9 cellular contexts compared by ENCODE assay signal in the genomic region with DNA sequence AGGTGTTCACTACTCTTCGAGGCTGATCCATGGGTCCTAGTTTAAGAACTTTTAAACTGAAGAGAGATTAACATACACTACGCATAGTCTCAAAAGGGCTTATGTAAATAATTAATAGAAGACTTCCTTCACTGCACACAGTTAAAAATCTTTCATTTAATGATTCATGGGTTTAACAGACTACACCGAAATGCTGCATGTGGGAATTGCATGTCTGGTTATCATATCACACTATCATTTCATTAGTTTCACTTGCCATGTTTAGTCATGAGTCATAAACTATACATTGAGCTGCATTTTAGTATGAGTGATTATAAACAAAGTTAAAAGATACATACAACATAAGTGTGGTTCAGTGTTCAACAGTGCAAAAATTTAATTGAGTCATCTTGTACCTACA. TPM values are rescaled to one million over a fixed set of nuclear protein-coding genes. Genes with fewer than 3 reads are reported as not detected.
DNase-seq lines count a peak whose midpoint lies in the region; ATAC-seq and TF ChIP-seq lines count a peak whose summit lies in the region.
"Had no signal": no experiment of that assay in that cellular context is flagged by ENCODE, and none has a peak within 500 bp of the region (broad histone marks: within the 10 kb centered on the region; RNA-seq: fewer than 3 reads in every experiment).

No MANE protein-coding gene starts in this region.

- H3K27me3 ChIP-seq in CD4-positive, alpha-beta T cell (ENCODE audit: control insufficient read depth, insufficient read depth, low read length): no peaks in the 10 kb centered on the region

- CTCF ChIA-PET in CD4-positive, alpha-beta T cell (lab: Charles Lee): interaction anchor here (0.6 to 1.0 kb wide), 3 partner anchors 25 to 62 kb away, joined by 3 to 4 read pairs (median 3); no protein-coding TSS in a partner anchor

- H3K9me3 Mint-ChIP-seq in chondrocyte (ENCODE audit: low read depth): no peaks in the 10 kb centered on the region
- no peaks in the 10 kb centered on the region for H3K9me3 Mint-ChIP-seq in CD4-positive, alpha-beta T cell

- POLR2A ChIA-PET in CD4-positive, alpha-beta T cell (lab: Charles Lee): interaction anchor here (1.3 kb wide), 1 partner anchor 30 kb away, joined by 3 read pairs; no protein-coding TSS in a partner anchor

- H3K27me3 Mint-ChIP-seq in chondrocyte (ENCODE audit: low read depth): no peaks in the 10 kb centered on the region
- no peaks in the 10 kb centered on the region for H3K27me3 Mint-ChIP-seq in CD4-positive, alpha-beta T cell

- H3K36me3 Mint-ChIP-seq in chondrocyte (ENCODE audit: low read depth): peaks cover 29% of the 10 kb centered on the region
- H3K36me3 Mint-ChIP-seq in CD4-positive, alpha-beta T cell (ENCODE audit: low read depth): peaks cover 78% of the 10 kb centered on the region

- peak; percentile 94 for ATAC-seq in HG03159 (IDR thresholded peaks at IDR 0.05; ENCODE audit: unreplicated experiment)
- ATAC-seq in CD4-positive, alpha-beta T cell (ENCODE audit: poor library complexity): no peak

- H3K27ac Mint-ChIP-seq in chondrocyte (ENCODE audit: unreplicated experiment): peak overlapping the region; percentile 84
- H3K27ac Mint-ChIP-seq in CD4-positive, alpha-beta T cell: no peak overlapping the region

- H3K4me1 Mint-ChIP-seq in chondrocyte (ENCODE audit: low read depth): peaks cover 61% of the 10 kb centered on the region
- H3K4me1 Mint-ChIP-seq in CD4-positive, alpha-beta T cell (ENCODE audit: low read depth): peaks cover 49% of the 10 kb centered on the region

- intact Hi-C loops in CD4-positive, alpha-beta T cell (cut with DNase I, micrococcal nuclease): no loop called here

- H3K4me3 Mint-ChIP-seq in chondrocyte (ENCODE audit: unreplicated experiment): peak overlapping the region; percentile 16
- H3K4me3 Mint-ChIP-seq in CD4-positive, alpha-beta T cell: no peak overlapping the region

- H3K9me3 ChIP-seq in CD4-positive, alpha-beta T cell (ENCODE audit: control insufficient read depth, low read length): no peaks in the 10 kb centered on the region

- DNase-seq in GM10266 (ENCODE audit: extremely low spot score): peak; percentile 14
- DNase-seq in GM20000 (ENCODE audit: low spot score): peak; percentile 20
- no peak for DNase-seq in chondrocyte (ENCODE audit: low spot score)
- DNase-seq in nucleus accumbens (lab: John Stamatoyannopoulos, UW): no peak
- DNase-seq in CD4-positive, alpha-beta T cell: no peak
- no peak for DNase-seq in activated CD4-positive, CD25-positive, alpha-beta regulatory T cell treated with anti-CD3 and anti-CD28 coated beads, Interleukin-2, amount 50 U/mL, for 72 hours
- DNase-seq in NAMALWA (ENCODE audit: low spot score): no peak
- DNase-seq: NCI-H146 had no signal

- TF ChIP-seq CTCF in GM10266 (IDR thresholded peaks at IDR 0.05; ENCODE audit: control insufficient read depth, insufficient read depth, low read depth, missing control alignments): no peak
- TF ChIP-seq CTCF in GM20000 (IDR thresholded peaks at IDR 0.05; ENCODE audit: extremely low read depth, missing control alignments): no peak
- no peak for TF ChIP-seq CTCF in chondrocyte (IDR thresholded peaks at IDR 0.05)
- TF ChIP-seq CTCF in CD4-positive, alpha-beta T cell (IDR thresholded peaks at IDR 0.05): no peak

- H3K27ac ChIP-seq in CD4-positive, alpha-beta T cell (ENCODE audit: low read depth, low read length): no peak overlapping the region

RNA-seq across cellular contexts. Expression of gene GLS, which starts 31.2 kb away (rescaled TPM):
- total RNA-seq in chondrocyte: 234 to 330 TPM (median 245 TPM) in 3 replicates
- 100 to 1,000 TPM; 215 to 224 TPM for total RNA-seq in CD4-positive, alpha-beta T cell

Comparison
In these comparisons a context has a peak if more than half of its experiments do, and no peak if none do; other contexts are left out.
1. DNase-seq: peak in GM10266 (single experiment) and GM20000 (single experiment); none in chondrocyte (single experiment), nucleus accumbens (0 of 56), CD4-positive, alpha-beta T cell (0 of 10), activated CD4-positive, CD25-positive, alpha-beta regulatory T cell treated with anti-CD3 and anti-CD28 coated beads, Interleukin-2, amount 50 U/mL, for 72 hours (single experiment) and NAMALWA (single experiment).